Comparison of ENCODE assay signal across 17 cellular contexts in the genomic region with DNA sequence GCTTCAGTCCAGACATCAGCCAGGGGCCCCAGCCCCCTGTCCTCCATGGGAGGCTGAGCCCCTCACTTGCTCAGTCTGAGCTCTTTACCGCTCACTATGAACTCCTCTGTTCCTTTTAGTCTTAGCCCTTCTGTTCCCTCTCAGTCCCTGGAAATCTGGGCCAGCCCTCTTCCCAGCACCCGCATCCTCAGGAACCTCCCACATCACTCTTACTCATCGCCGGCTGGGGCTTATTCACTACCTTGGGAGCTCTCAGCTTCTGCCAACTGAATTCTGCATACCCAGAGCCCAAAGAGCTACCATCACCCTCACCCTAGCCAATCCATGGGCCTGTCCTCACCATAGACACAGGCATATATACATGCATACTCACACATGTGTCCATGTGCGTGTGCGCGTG. TPM values are rescaled to one million over a fixed set of nuclear protein-coding genes. Genes with fewer than 3 reads are reported as not detected.
DNase-seq lines count a peak whose midpoint lies in the region; ATAC-seq and TF ChIP-seq lines count a peak whose summit lies in the region.
"Had no signal": no experiment of that assay in that cellular context is flagged by ENCODE, and none has a peak within 500 bp of the region (broad histone marks: within the 10 kb centered on the region; RNA-seq: fewer than 3 reads in every experiment).

No MANE protein-coding gene starts in this region.

- no TSS peak for BruUV-seq in PC-3 (replicated peaks; lab: Mats Ljungman, UMichigan)

- CTCF ChIA-PET in PC-3 (lab: Charles Lee), result interaction anchor here (1.3 kb wide), 1 partner anchor 185 kb away, joined by 5 read pairs; no protein-coding TSS in a partner anchor

- no peak overlapping the region for H2AFZ ChIP-seq in PC-3 (ENCODE audit: low read length)
- H2AFZ ChIP-seq in mesenchymal stem cell (ENCODE audit: low read depth, low read length), result no peak overlapping the region
- H2AFZ ChIP-seq: GM23338 had no signal

- DNase-seq in Daoy (ENCODE audit: low read depth), result peak; percentile 77
- DNase-seq in PC-3, result peak; percentile 76
- DNase-seq in dermis blood vessel endothelial cell, result peak; percentile 37
- peak; percentile 21 for DNase-seq in mesenchymal stem cell
- DNase-seq: activated CD4-positive, alpha-beta T cell treated with anti-CD3 and anti-CD28 coated beads, Interleukin-2, amount 10 ng/mL, durations not matched to agents 7 days and 5 days; DMS79 had no signal

- H4K8ac ChIP-seq in mesenchymal stem cell (ENCODE audit: low read length), result no peak overlapping the region

- H3K9ac ChIP-seq in PC-3 (ENCODE audit: low read length), result no peak overlapping the region
- H3K9ac ChIP-seq in mesenchymal stem cell (ENCODE audit: low read length), result no peak overlapping the region

- 80% methylated on average over 7 of the region's 7 CpGs for WGBS in mesenchymal stem cell

- POLR2A ChIA-PET in PC-3 (lab: Charles Lee; ENCODE audit: unreplicated experiment), result no interaction called here

- no peak overlapping the region for H2BK12ac ChIP-seq in mesenchymal stem cell (ENCODE audit: low read length in 2 of 2)

- no peaks in the 10 kb centered on the region for H3K27me3 ChIP-seq in PC-3 (ENCODE audit: low read length)
- peaks cover 64 to 94% of the 10 kb centered on the region in 2 experiments for H3K27me3 ChIP-seq in mesenchymal stem cell (ENCODE audit: control insufficient read depth in 1 of 2, insufficient read depth in 1 of 2, low read length in 2 of 2)

- TF ChIP-seq CTCF in PC-3 (conservative IDR thresholded peaks at IDR 0.05; ENCODE audit: low read depth, low read length), result no peak

- H4K20me1 ChIP-seq in PC-3 (ENCODE audit: low read length), result no peaks in the 10 kb centered on the region

- no peaks in the 10 kb centered on the region for H3K79me2 ChIP-seq in PC-3 (ENCODE audit: low read length)

- no peak overlapping the region for H2BK15ac ChIP-seq in mesenchymal stem cell (ENCODE audit: low read depth, poor library complexity, severe bottlenecking)

- H3K23ac ChIP-seq in mesenchymal stem cell (ENCODE audit: low read length in 2 of 2), result no peak overlapping the region

- H4K91ac ChIP-seq in mesenchymal stem cell (ENCODE audit: low read length), result no peak overlapping the region

- peak; percentile 96 for ATAC-seq in PC-3
- ATAC-seq in GM21381 (IDR thresholded peaks at IDR 0.05; ENCODE audit: unreplicated experiment), result no peak
- ATAC-seq in HG02623 (IDR thresholded peaks at IDR 0.05; ENCODE audit: unreplicated experiment), result no peak
- no peak for ATAC-seq in HG03095 (IDR thresholded peaks at IDR 0.05; ENCODE audit: unreplicated experiment)
- ATAC-seq in GM21717 (IDR thresholded peaks at IDR 0.05; ENCODE audit: unreplicated experiment), result no peak
- ATAC-seq: GM23338 had no signal

- H3K9me3 ChIP-seq in PC-3 (ENCODE audit: low read length) (no peaks in the 10 kb centered on the region), mesenchymal stem cell (ENCODE audit: control insufficient read depth, low read length) (no peaks in the 10 kb centered on the region)

- H2AK5ac ChIP-seq in mesenchymal stem cell (ENCODE audit: low read length, severe bottlenecking), result no peak overlapping the region

- no peak overlapping the region for H2BK5ac ChIP-seq in mesenchymal stem cell (ENCODE audit: low read depth, low read length, poor library complexity, severe bottlenecking)

- H3F3A ChIP-seq in PC-3 (ENCODE audit: low read length, unreplicated experiment), result no peaks in the 10 kb centered on the region

- H3K4me1 ChIP-seq in PC-3 (ENCODE audit: insufficient read depth, low read length) (peaks cover 3% of the 10 kb centered on the region; the same call in 1 of the 2 replicates), mesenchymal stem cell (ENCODE audit: control insufficient read depth, insufficient read depth, low read depth, low read length) (peaks cover 4% of the 10 kb centered on the region)

- no peaks in the 10 kb centered on the region for H3K9me2 ChIP-seq in PC-3 (replicated peaks; ENCODE audit: low read length)

- H2BK120ac ChIP-seq in mesenchymal stem cell (ENCODE audit: low read depth, low read length), result no peak overlapping the region

- H3K36me3 ChIP-seq in PC-3 (ENCODE audit: low read depth, low read length) (no peaks in the 10 kb centered on the region), mesenchymal stem cell (ENCODE audit: control insufficient read depth in 1 of 2, insufficient read depth in 2 of 2, low read depth in 1 of 2, low read length in 2 of 2) (no peaks in the 10 kb centered on the region)
- H3K36me3 ChIP-seq: cardiac muscle cell had no signal

- H3K4me3 ChIP-seq in PC-3 (ENCODE audit: low read length) (no peak overlapping the region), mesenchymal stem cell (ENCODE audit: insufficient read depth in 1 of 2, low read depth in 1 of 2, low read length in 2 of 2) (no peak overlapping the region)
- H3K4me3 ChIP-seq: cardiac muscle cell, GM23338 had no signal

- H3K18ac ChIP-seq in mesenchymal stem cell (ENCODE audit: low read depth in 1 of 2, low read length in 2 of 2), result no peak overlapping the region

- no peak overlapping the region for H3K27ac ChIP-seq in PC-3 (ENCODE audit: low read length)
- H3K27ac ChIP-seq in mesenchymal stem cell (ENCODE audit: low read length, poor library complexity, severe bottlenecking), result no peak overlapping the region
- H3K27ac ChIP-seq: cardiac muscle cell had no signal

- H3K4ac ChIP-seq in mesenchymal stem cell (ENCODE audit: low read depth in 1 of 2, low read length in 2 of 2), result no peak overlapping the region

- H3K4me2 ChIP-seq in PC-3 (ENCODE audit: low read length) (no peak overlapping the region), mesenchymal stem cell (ENCODE audit: low read length, poor library complexity, severe bottlenecking) (no peak overlapping the region)
- H3K4me2 ChIP-seq: GM23338 had no signal

- intact Hi-C loops in PC-3 (cut with micrococcal nuclease), result no loop called here

- H3K79me1 ChIP-seq in mesenchymal stem cell (replicated peaks; ENCODE audit: low read length, poor library complexity, severe bottlenecking), result no peaks in the 10 kb centered on the region

- no peak overlapping the region for H3K14ac ChIP-seq in mesenchymal stem cell (ENCODE audit: low read length in 2 of 2)

RNA-seq across cellular contexts. Expression of a gene that starts 11.5 kb away (rescaled TPM):
- total RNA-seq in Daoy (2014; rRNA removed; shearing (Covaris generic)), result not detected in 2 replicates
- total RNA-seq in PC-3 (2014; rRNA removed), result not detected in 2 replicates
- total RNA-seq in dermis blood vessel endothelial cell, result not detected in 2 replicates
- polyA plus RNA-seq in mesenchymal stem cell (2013, experiment 1 of 2), result not detected
- not detected for polyA plus RNA-seq in mesenchymal stem cell (2013, experiment 2 of 2)
- total RNA-seq: activated CD4-positive, alpha-beta T cell treated with anti-CD3 and anti-CD28 coated beads, Interleukin-2, amount 10 ng/mL, durations not matched to agents 7 days and 5 days; activated T-helper 2 cell treated with anti-CD3 and anti-CD28 coated beads, Interferon-gamma antibody, Interleukin-2, Interleukin-4, amounts not matched to agents 10 μg/mL and 5 μg/mL and 100 μg/mL, durations not matched to agents 14 hours and 24 hours and 36 hours; cardiac muscle cell; GM23338; OCI-LY7; posterior vena cava had no signal
- polyA plus RNA-seq: BJ, cardiac muscle cell, GM23338 had no signal

RNA-seq across cellular contexts. Expression of a gene that starts 50.3 kb away (rescaled TPM):
- 0.80 and 2.1 TPM in 2 replicates for total RNA-seq in Daoy (2014; rRNA removed; shearing (Covaris generic))
- total RNA-seq in PC-3 (2014; rRNA removed) (1.7 and 2.4 TPM in 2 replicates), dermis blood vessel endothelial cell (not detected in 2 replicates)
- polyA plus RNA-seq in mesenchymal stem cell (2013, experiment 1 of 2), result not detected
- not detected for polyA plus RNA-seq in mesenchymal stem cell (2013, experiment 2 of 2)
- total RNA-seq: activated T-helper 2 cell treated with anti-CD3 and anti-CD28 coated beads, Interferon-gamma antibody, Interleukin-2, Interleukin-4, amounts not matched to agents 10 μg/mL and 5 μg/mL and 100 μg/mL, durations not matched to agents 14 hours and 24 hours and 36 hours; cardiac muscle cell; GM23338; mononuclear cell; OCI-LY7; posterior vena cava had no signal
- polyA plus RNA-seq: BJ, cardiac muscle cell had no signal

Comparison
In these comparisons a context has a peak if more than half of its experiments do, and no peak if none do; other contexts are left out.
1. DNase-seq: peak in every context shown above with its lines; median percentile 77 in Daoy; 76 in PC-3; 37 in dermis blood vessel endothelial cell; 21 in mesenchymal stem cell.